Comparison of ENCODE assay signal across 11 cellular contexts in the genomic region with DNA sequence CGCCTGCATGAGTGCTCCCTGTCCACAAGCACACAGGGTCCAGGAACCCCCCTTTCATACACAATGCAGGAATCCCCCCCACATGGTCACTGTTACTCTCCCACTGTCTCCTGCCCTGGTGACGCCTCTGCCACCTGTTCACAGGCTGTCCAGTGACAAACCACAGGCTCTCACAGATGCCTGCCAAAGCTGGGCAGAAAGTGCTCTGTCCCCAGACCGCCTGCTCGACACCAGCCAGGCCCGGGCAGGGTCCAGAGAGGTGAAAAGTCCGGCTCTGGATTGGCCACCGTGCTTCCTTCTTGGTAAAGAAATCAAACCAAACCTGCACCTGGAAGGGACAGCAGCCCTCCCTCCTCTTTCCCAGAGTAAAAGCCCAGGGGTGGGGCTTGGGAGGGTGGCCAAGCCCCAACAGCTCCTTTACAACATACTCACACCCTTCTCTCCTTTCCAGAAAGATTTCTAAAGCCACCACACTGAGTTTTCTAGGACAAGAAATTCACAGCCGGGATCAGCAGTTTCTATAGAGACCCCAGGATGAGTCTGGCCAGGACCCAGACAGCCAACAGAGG. TPM values are rescaled to one million over a fixed set of nuclear protein-coding genes. Genes with fewer than 3 reads are reported as not detected.
DNase-seq lines count a peak whose midpoint lies in the region; ATAC-seq and TF ChIP-seq lines count a peak whose summit lies in the region.
"Had no signal": no experiment of that assay in that cellular context is flagged by ENCODE, and none has a peak within 500 bp of the region (broad histone marks: within the 10 kb centered on the region; RNA-seq: fewer than 3 reads in every experiment).

No MANE protein-coding gene starts in this region.

- DNase-seq in NCI-H1105 treated with DMSO at 0.1 percent for 48 hours (lab: John Stamatoyannopoulos, UW) (peak; percentile 62), NCI-H1105 (lab: John Stamatoyannopoulos, UW) (no peak), coronary artery (ENCODE audit: low spot score) (no peak), mucosa of descending colon (peak; percentile 78 to 83 (median 82)), type B pancreatic cell (ENCODE audit: extremely low spot score, unreplicated experiment) (no peak), dermis blood vessel endothelial cell (no peak)
- DNase-seq: activated CD4-positive, alpha-beta T cell treated with anti-CD3 and anti-CD28 coated beads, Interleukin-2, amount 50 U/mL, for 1 hour; PC-9 had no signal

- no peaks in the 10 kb centered on the region for H3K9me3 Mint-ChIP-seq in type B pancreatic cell

- H3K27me3 Mint-ChIP-seq in type B pancreatic cell, result no peaks in the 10 kb centered on the region

- no peaks in the 10 kb centered on the region for H3K9me3 ChIP-seq in mucosa of descending colon
- H3K9me3 ChIP-seq: A549 had no signal

- peaks cover 4% of the 10 kb centered on the region for H3K36me3 Mint-ChIP-seq in type B pancreatic cell

- H3K27ac ChIP-seq in coronary artery, result peak overlapping the region; percentile 50 to 85
- H3K27ac ChIP-seq: A549, PC-9 had no signal

- no peak overlapping the region for H3K4me3 ChIP-seq in coronary artery
- H3K4me3 ChIP-seq in mucosa of descending colon, result no peak overlapping the region
- H3K4me3 ChIP-seq: A549, PC-9 had no signal

- ATAC-seq in mucosa of descending colon (peak; percentile 85), HG03196 (IDR thresholded peaks at IDR 0.05; ENCODE audit: unreplicated experiment) (no peak), HG02759 (IDR thresholded peaks at IDR 0.05; ENCODE audit: unreplicated experiment) (no peak)

- H3K36me3 ChIP-seq in mucosa of descending colon (ENCODE audit: low read depth), result no peaks in the 10 kb centered on the region

- H3K27ac Mint-ChIP-seq in type B pancreatic cell, result peak overlapping the region; percentile 81

- peak overlapping the region; percentile 72 for H3K4me3 Mint-ChIP-seq in type B pancreatic cell

- TF ChIP-seq CTCF in coronary artery (IDR thresholded peaks at IDR 0.05), result no peak
- no peak for TF ChIP-seq CTCF in mucosa of descending colon (IDR thresholded peaks at IDR 0.05)
- TF ChIP-seq CTCF in type B pancreatic cell (conservative IDR thresholded peaks at IDR 0.05), result no peak

- H3K4me1 ChIP-seq in mucosa of descending colon (ENCODE audit: low read depth), result peaks cover 36% of the 10 kb centered on the region

- intact Hi-C loops in mucosa of descending colon (cut with DNase I, micrococcal nuclease), result no loop called here

- peaks cover 50% of the 10 kb centered on the region for H3K4me1 Mint-ChIP-seq in type B pancreatic cell (ENCODE audit: unreplicated experiment)

RNA-seq across cellular contexts. Expression of a gene that starts 6.2 kb away (rescaled TPM):
- total RNA-seq in mucosa of descending colon (10 to 100 TPM; 23.8 to 30.7 (median 25.5) TPM), type B pancreatic cell (ENCODE audit: low replicate concordance) (37.6 and 74.6 TPM in 2 replicates), dermis blood vessel endothelial cell (2.4 and 7.8 TPM in 2 replicates)

RNA-seq across cellular contexts. Expression of a gene that starts 10.6 kb away (rescaled TPM):
- total RNA-seq in mucosa of descending colon (100 to 1,000 TPM; 129 to 197 (median 145) TPM), type B pancreatic cell (ENCODE audit: low replicate concordance) (149 and 152 TPM in 2 replicates), dermis blood vessel endothelial cell (188 and 348 TPM in 2 replicates)

RNA-seq across cellular contexts. Expression of a gene that starts 11.8 kb away (rescaled TPM):
- total RNA-seq in mucosa of descending colon (100 to 1,000 TPM in 1 of 3 donors, 10 to 100 TPM in 2; 60.8 to 101 (median 91.8) TPM), type B pancreatic cell (ENCODE audit: low replicate concordance) (12.8 and 15.6 TPM in 2 replicates), dermis blood vessel endothelial cell (1.7 and 3.4 TPM in 2 replicates)

RNA-seq across cellular contexts. Expression of a gene that starts 36.9 kb away (rescaled TPM):
- total RNA-seq in mucosa of descending colon (100 to 1,000 TPM in 2 of 3 donors, 10 to 100 TPM in 1; 90.1 to 164 (median 112) TPM), type B pancreatic cell (ENCODE audit: low replicate concordance) (122 and 130 TPM in 2 replicates), dermis blood vessel endothelial cell (23.9 and 25.9 TPM in 2 replicates)

RNA-seq across cellular contexts. Expression of a gene that starts 57.4 kb away (rescaled TPM):
- 10 to 100 TPM; 16.7 to 44.8 (median 20.6) TPM for total RNA-seq in mucosa of descending colon
- 37.0 and 72.6 TPM in 2 replicates for total RNA-seq in type B pancreatic cell (ENCODE audit: low replicate concordance)
- 55.3 and 76.7 TPM in 2 replicates for total RNA-seq in dermis blood vessel endothelial cell

Comparison
In these comparisons a context has a peak if more than half of its experiments do, and no peak if none do; other contexts are left out.
1. DNase-seq: peak in NCI-H1105 treated with DMSO at 0.1 percent for 48 hours (single experiment) and mucosa of descending colon (3 of 3); none in NCI-H1105 (single experiment), coronary artery (single experiment), type B pancreatic cell (single experiment) and dermis blood vessel endothelial cell (single experiment).